1 cellular context compared by ENCODE assay signal in genomic region chr5:72816297-72817075, GRCh38.
TF ChIP-seq lines count a peak whose summit lies in the region.

TNPO1 (plus strand) TSS chr5:72816661; CDS start chr5:72816738, 77 bp downstream.

TF ChIP-seq in HepG2, 621 proteins besides CTCF, POLR2A, EP300 and RAD21 (continued from another document and continues in another):
- TF ChIP-seq ZNF136 (CRISPR knock-in tag; IDR thresholded peaks at IDR 0.05; ENCODE audit: low read depth), result no peak
- 0 out of 2 replicates have a peak, but pooled peaks have one; percentile 25 for TF ChIP-seq SRY (CRISPR knock-in tag; IDR thresholded peaks at IDR 0.05)
- TF ChIP-seq ZBTB10 (CRISPR knock-in tag; IDR thresholded peaks at IDR 0.05; ENCODE audit: borderline replicate concordance), result 0 out of 2 replicates have a peak, but pooled peaks have one; percentile 22
- peak; percentile 68 for TF ChIP-seq E2F1 (CRISPR knock-in tag; IDR thresholded peaks at IDR 0.05)
- TF ChIP-seq, protein P1, sequence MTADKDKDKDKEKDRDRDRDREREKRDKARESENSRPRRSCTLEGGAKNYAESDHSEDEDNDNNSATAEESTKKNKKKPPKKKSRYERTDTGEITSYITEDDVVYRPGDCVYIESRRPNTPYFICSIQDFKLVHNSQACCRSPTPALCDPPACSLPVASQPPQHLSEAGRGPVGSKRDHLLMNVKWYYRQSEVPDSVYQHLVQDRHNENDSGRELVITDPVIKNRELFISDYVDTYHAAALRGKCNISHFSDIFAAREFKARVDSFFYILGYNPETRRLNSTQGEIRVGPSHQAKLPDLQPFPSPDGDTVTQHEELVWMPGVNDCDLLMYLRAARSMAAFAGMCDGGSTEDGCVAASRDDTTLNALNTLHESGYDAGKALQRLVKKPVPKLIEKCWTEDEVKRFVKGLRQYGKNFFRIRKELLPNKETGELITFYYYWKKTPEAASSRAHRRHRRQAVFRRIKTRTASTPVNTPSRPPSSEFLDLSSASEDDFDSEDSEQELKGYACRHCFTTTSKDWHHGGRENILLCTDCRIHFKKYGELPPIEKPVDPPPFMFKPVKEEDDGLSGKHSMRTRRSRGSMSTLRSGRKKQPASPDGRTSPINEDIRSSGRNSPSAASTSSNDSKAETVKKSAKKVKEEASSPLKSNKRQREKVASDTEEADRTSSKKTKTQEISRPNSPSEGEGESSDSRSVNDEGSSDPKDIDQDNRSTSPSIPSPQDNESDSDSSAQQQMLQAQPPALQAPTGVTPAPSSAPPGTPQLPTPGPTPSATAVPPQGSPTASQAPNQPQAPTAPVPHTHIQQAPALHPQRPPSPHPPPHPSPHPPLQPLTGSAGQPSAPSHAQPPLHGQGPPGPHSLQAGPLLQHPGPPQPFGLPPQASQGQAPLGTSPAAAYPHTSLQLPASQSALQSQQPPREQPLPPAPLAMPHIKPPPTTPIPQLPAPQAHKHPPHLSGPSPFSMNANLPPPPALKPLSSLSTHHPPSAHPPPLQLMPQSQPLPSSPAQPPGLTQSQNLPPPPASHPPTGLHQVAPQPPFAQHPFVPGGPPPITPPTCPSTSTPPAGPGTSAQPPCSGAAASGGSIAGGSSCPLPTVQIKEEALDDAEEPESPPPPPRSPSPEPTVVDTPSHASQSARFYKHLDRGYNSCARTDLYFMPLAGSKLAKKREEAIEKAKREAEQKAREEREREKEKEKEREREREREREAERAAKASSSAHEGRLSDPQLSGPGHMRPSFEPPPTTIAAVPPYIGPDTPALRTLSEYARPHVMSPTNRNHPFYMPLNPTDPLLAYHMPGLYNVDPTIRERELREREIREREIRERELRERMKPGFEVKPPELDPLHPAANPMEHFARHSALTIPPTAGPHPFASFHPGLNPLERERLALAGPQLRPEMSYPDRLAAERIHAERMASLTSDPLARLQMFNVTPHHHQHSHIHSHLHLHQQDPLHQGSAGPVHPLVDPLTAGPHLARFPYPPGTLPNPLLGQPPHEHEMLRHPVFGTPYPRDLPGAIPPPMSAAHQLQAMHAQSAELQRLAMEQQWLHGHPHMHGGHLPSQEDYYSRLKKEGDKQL (CRISPR knock-in tag; IDR thresholded peaks at IDR 0.05; ENCODE audit: low read depth), result 0 out of 2 replicates have a peak, but pooled peaks have one; percentile 15
- 0 out of 2 replicates have a peak, but pooled peaks have one; percentile 47 for TF ChIP-seq MTF1 (CRISPR knock-in tag; IDR thresholded peaks at IDR 0.05)
- no peak for TF ChIP-seq NCOA1 (CRISPR knock-in tag; IDR thresholded peaks at IDR 0.05)
- no peak; the same call in 1 of the 2 replicates for TF ChIP-seq ZNF253 (CRISPR knock-in tag; IDR thresholded peaks at IDR 0.05; ENCODE audit: borderline replicate concordance)
- TF ChIP-seq ZZZ3 (CRISPR knock-in tag; IDR thresholded peaks at IDR 0.05; ENCODE audit: borderline replicate concordance), result peak; percentile 29; the same call in 1 of the 2 replicates
- peak; percentile 92 for TF ChIP-seq RFX3 (CRISPR knock-in tag; IDR thresholded peaks at IDR 0.05)
- TF ChIP-seq ARID2 (CRISPR knock-in tag; IDR thresholded peaks at IDR 0.05; ENCODE audit: borderline replicate concordance), result 0 out of 2 replicates have a peak, but pooled peaks have one; percentile 12
- no peak for TF ChIP-seq XBP1 (CRISPR knock-in tag; IDR thresholded peaks at IDR 0.05)
- TF ChIP-seq GMEB1 (CRISPR knock-in tag; IDR thresholded peaks at IDR 0.05; ENCODE audit: borderline replicate concordance), result peak; percentile 44; the same call in 1 of the 2 replicates
- no peak for TF ChIP-seq ZFYVE20 (CRISPR knock-in tag; IDR thresholded peaks at IDR 0.05; ENCODE audit: borderline replicate concordance, low read depth)
- no peak; the same call in 1 of the 2 replicates for TF ChIP-seq DNMT1 (CRISPR knock-in tag; IDR thresholded peaks at IDR 0.05)
- TF ChIP-seq ZNF550 (CRISPR knock-in tag; IDR thresholded peaks at IDR 0.05; ENCODE audit: borderline replicate concordance), result no peak
- TF ChIP-seq, protein P2, sequence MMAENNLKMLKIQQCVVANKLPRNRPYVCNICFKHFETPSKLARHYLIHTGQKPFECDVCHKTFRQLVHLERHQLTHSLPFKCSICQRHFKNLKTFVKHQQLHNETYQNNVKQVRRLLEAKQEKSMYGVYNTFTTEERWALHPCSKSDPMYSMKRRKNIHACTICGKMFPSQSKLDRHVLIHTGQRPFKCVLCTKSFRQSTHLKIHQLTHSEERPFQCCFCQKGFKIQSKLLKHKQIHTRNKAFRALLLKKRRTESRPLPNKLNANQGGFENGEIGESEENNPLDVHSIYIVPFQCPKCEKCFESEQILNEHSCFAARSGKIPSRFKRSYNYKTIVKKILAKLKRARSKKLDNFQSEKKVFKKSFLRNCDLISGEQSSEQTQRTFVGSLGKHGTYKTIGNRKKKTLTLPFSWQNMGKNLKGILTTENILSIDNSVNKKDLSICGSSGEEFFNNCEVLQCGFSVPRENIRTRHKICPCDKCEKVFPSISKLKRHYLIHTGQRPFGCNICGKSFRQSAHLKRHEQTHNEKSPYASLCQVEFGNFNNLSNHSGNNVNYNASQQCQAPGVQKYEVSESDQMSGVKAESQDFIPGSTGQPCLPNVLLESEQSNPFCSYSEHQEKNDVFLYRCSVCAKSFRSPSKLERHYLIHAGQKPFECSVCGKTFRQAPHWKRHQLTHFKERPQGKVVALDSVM (CRISPR knock-in tag; IDR thresholded peaks at IDR 0.05), result no peak
- TF ChIP-seq ZNF282 (IDR thresholded peaks at IDR 0.05; ENCODE audit: partially characterized antibody), result no peak
- 0 out of 2 replicates have a peak, but pooled peaks have one; percentile 28 for TF ChIP-seq CBFB (CRISPR knock-in tag; IDR thresholded peaks at IDR 0.05)
- TF ChIP-seq ZNF773 (CRISPR knock-in tag; IDR thresholded peaks at IDR 0.05; ENCODE audit: borderline replicate concordance), result no peak
- no peak for TF ChIP-seq ZBTB21 (CRISPR knock-in tag; IDR thresholded peaks at IDR 0.05)
- TF ChIP-seq HCFC1 (IDR thresholded peaks at IDR 0.05; ENCODE audit: low read depth, low read length), result no peak
- TF ChIP-seq KLF6 (CRISPR knock-in tag; IDR thresholded peaks at IDR 0.05), result peak; percentile 84; the same call in 1 of the 2 replicates
- no peak; the same call in 1 of the 2 replicates for TF ChIP-seq ZNF124 (CRISPR knock-in tag; IDR thresholded peaks at IDR 0.05)
- peak; percentile 80 for TF ChIP-seq SALL2 (CRISPR knock-in tag; IDR thresholded peaks at IDR 0.05)
- no peak for TF ChIP-seq MBD4 (IDR thresholded peaks at IDR 0.05; ENCODE audit: borderline replicate concordance, low read length)
- TF ChIP-seq, protein P3, sequence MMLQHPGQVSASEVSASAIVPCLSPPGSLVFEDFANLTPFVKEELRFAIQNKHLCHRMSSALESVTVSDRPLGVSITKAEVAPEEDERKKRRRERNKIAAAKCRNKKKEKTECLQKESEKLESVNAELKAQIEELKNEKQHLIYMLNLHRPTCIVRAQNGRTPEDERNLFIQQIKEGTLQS (CRISPR knock-in tag; IDR thresholded peaks at IDR 0.05), result no peak
- TF ChIP-seq, protein P4, sequence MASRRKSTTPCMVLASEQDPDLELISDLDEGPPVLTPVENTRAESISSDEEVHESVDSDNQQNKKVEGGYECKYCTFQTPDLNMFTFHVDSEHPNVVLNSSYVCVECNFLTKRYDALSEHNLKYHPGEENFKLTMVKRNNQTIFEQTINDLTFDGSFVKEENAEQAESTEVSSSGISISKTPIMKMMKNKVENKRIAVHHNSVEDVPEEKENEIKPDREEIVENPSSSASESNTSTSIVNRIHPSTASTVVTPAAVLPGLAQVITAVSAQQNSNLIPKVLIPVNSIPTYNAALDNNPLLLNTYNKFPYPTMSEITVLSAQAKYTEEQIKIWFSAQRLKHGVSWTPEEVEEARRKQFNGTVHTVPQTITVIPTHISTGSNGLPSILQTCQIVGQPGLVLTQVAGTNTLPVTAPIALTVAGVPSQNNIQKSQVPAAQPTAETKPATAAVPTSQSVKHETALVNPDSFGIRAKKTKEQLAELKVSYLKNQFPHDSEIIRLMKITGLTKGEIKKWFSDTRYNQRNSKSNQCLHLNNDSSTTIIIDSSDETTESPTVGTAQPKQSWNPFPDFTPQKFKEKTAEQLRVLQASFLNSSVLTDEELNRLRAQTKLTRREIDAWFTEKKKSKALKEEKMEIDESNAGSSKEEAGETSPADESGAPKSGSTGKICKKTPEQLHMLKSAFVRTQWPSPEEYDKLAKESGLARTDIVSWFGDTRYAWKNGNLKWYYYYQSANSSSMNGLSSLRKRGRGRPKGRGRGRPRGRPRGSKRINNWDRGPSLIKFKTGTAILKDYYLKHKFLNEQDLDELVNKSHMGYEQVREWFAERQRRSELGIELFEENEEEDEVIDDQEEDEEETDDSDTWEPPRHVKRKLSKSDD (CRISPR knock-in tag; IDR thresholded peaks at IDR 0.05; ENCODE audit: low read depth), result 0 out of 2 replicates have a peak, but pooled peaks have one; percentile 20
- no peak; the same call in 1 of the 2 replicates for TF ChIP-seq ZNF451 (CRISPR knock-in tag; IDR thresholded peaks at IDR 0.05)
- TF ChIP-seq, protein P5, sequence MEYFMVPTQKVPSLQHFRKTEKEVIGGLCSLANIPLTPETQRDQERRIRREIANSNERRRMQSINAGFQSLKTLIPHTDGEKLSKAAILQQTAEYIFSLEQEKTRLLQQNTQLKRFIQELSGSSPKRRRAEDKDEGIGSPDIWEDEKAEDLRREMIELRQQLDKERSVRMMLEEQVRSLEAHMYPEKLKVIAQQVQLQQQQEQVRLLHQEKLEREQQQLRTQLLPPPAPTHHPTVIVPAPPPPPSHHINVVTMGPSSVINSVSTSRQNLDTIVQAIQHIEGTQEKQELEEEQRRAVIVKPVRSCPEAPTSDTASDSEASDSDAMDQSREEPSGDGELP (IDR thresholded peaks at IDR 0.05; ENCODE audit: borderline replicate concordance, low read depth), result peak; percentile 6; the same call in 1 of the 2 replicates
- TF ChIP-seq E2F5 (CRISPR knock-in tag; conservative IDR thresholded peaks at IDR 0.05), result no peak; the same call in 1 of the 2 replicates
- TF ChIP-seq DZIP1 (CRISPR knock-in tag; IDR thresholded peaks at IDR 0.05), result no peak
- no peak for TF ChIP-seq PHB2 (IDR thresholded peaks at IDR 0.05; ENCODE audit: partially characterized antibody)
- peak; percentile 53; the same call in 1 of the 2 replicates for TF ChIP-seq SIN3A (IDR thresholded peaks at IDR 0.05; ENCODE audit: borderline replicate concordance, low read depth, low read length)
